In genomic region chr6:37373822-37374514, GRCh38 we compare ENCODE assay signal across 23 cellular contexts. TPM values are rescaled to one million over a fixed set of nuclear protein-coding genes. Genes with fewer than 3 reads are reported as not detected.
DNase-seq lines count a peak whose midpoint lies in the region; ATAC-seq, FAIRE-seq and TF ChIP-seq lines count a peak whose summit lies in the region.
"Had no signal": no experiment of that assay in that cellular context is flagged by ENCODE, and none has a peak within 500 bp of the region (broad histone marks: within the 10 kb centered on the region; RNA-seq: fewer than 3 reads in every experiment).

No MANE protein-coding gene starts in this region.

- TF ChIP-seq CTCF in HEK293 (tag by site-specific recombination; IDR thresholded peaks at IDR 0.05), result no peak
- no peak for TF ChIP-seq CTCF in K562 (IDR thresholded peaks at IDR 0.05 in 2 of 3, conservative IDR thresholded peaks at IDR 0.05 in 1 of 3; ENCODE audit: insufficient read depth in 2 of 3, low read depth in 1 of 3, low read length in 3 of 3)

- H4K20me1 ChIP-seq in K562 (replicated peaks; ENCODE audit: control insufficient read depth, insufficient read depth, low read length), result no peaks in the 10 kb centered on the region; the same call in 1 of the 2 replicates

- no peak overlapping the region for H3K9ac ChIP-seq in K562 (ENCODE audit: insufficient read depth in 1 of 2, low read depth in 2 of 2, low read length in 2 of 2)

- no peaks in the 10 kb centered on the region for H3K27me3 ChIP-seq in K562 (ENCODE audit: control insufficient read depth in 2 of 2, insufficient read depth in 2 of 2, low read length in 2 of 2)
- H3K27me3 ChIP-seq: gastroesophageal sphincter, ovary, right lobe of liver had no signal

- H3K4me1 ChIP-seq in HEK293 (ENCODE audit: control insufficient read depth, insufficient read depth, low read length), result no peaks in the 10 kb centered on the region
- H3K4me1 ChIP-seq in K562 (replicated peaks in 1 of 2; ENCODE audit: control insufficient read depth in 2 of 2, insufficient read depth in 2 of 2, low read length in 2 of 2), result no peaks in the 10 kb centered on the region
- H3K4me1 ChIP-seq: right lobe of liver had no signal

- WGBS in K562 (ENCODE audit: insufficient coverage, low coverage, missing lambda C conversion rate), result 87% methylated on average over 2 of the region's 2 CpGs

- in situ Hi-C loops in K562 (cut with MboI), result loop anchor here (25.0 kb wide), 1 partner anchor 1113 kb away; no protein-coding TSS in a partner anchor

- FAIRE-seq in K562 (lab: Jason Lieb, UNC), result no peak
- FAIRE-seq: colon, endometrium, HTR-8/SVneo had no signal

- DNase-seq in NCI-H446 (lab: John Stamatoyannopoulos, UW) (peak; percentile 20 to 58), K562 (ENCODE audit: extremely low read depth in 1 of 4, low spot score in 3 of 4) (no peak), iPS-NIHi11 (ENCODE audit: low spot score) (peak; percentile 23)
- DNase-seq: activated CD4-positive, alpha-beta memory T cell treated with anti-CD3 and anti-CD28 coated beads for 36 hours; activated naive CD4-positive, alpha-beta T cell treated with Interleukin-2 at 50 U/mL for 16 hours; mesenchymal stem cell; naive B cell; NCI-H1436 treated with DMSO at 0.1 percent for 48 hours; ovary; right lobe of liver; SIG-M5; T-helper 17 cell; WERI-Rb-1 had no signal

- H3K36me3 ChIP-seq in HEK293 (ENCODE audit: control insufficient read depth in 2 of 2, insufficient read depth in 1 of 2, low read length in 2 of 2) (peaks cover 41 to 90% of the 10 kb centered on the region in 2 experiments), K562 (ENCODE audit: control insufficient read depth, insufficient read depth, low read length) (peaks cover 86% of the 10 kb centered on the region)
- H3K36me3 ChIP-seq: ovary, thoracic aorta had no signal

- POLR2A ChIA-PET in HEK293 (lab: Yijun Ruan, JAX), result no interaction called here
- POLR2A ChIA-PET in K562 (lab: Yijun Ruan, JAX), result interaction anchor here (0.6 to 1.3 kb wide), 3 partner anchors 12 to 376 kb away, joined by 3 to 5 read pairs (median 3); no protein-coding TSS in a partner anchor

- no peak for TF ChIP-seq RAD21 in K562 (CRISPR knock-in tag; conservative IDR thresholded peaks at IDR 0.05 in 1 of 2, IDR thresholded peaks at IDR 0.05 in 1 of 2)

- ATAC-seq in K562 (no peak), HG03280 (IDR thresholded peaks at IDR 0.05; ENCODE audit: unreplicated experiment) (no peak), HG03469 (IDR thresholded peaks at IDR 0.05; ENCODE audit: unreplicated experiment) (no peak), HG02623 (IDR thresholded peaks at IDR 0.05; ENCODE audit: unreplicated experiment) (no peak)
- ATAC-seq: gastroesophageal sphincter; right lobe of liver; stimulated activated effector memory CD8-positive, alpha-beta T cell treated with anti-CD3 and anti-CD28 coated beads, Interleukin-12 subunit alpha, Interleukin-12 subunit beta, amount 100 ng/mL, for 72 hours; T-helper 17 cell had no signal

- no peak for TF ChIP-seq EP300 in K562 (IDR thresholded peaks at IDR 0.05; ENCODE audit: low read length)

- no peak for TF ChIP-seq POLR2A in K562 (conservative IDR thresholded peaks at IDR 0.05)

- H2AFZ ChIP-seq in K562 (ENCODE audit: low read depth, low read length), result no peak overlapping the region

- intact Hi-C loops in K562 (cut with micrococcal nuclease), result no loop called here

- no peaks in the 10 kb centered on the region for H3K9me1 ChIP-seq in K562 (ENCODE audit: control insufficient read depth, insufficient read depth, low read length)

- no TSS peak for BruUV-seq in K562 (replicated peaks; lab: Mats Ljungman, UMichigan)

- H3K27ac ChIP-seq in HEK293 (ENCODE audit: extremely low read depth, low read depth, low read length) (no peak overlapping the region), K562 (ENCODE audit: extremely low read depth, low read depth, low read length) (no peak overlapping the region)
- H3K27ac ChIP-seq: gastroesophageal sphincter, ovary, right lobe of liver, WERI-Rb-1 had no signal

- H3K4me3 ChIP-seq in HEK293 (ENCODE audit: low read depth, low read length) (no peak overlapping the region), K562 (no peak overlapping the region)
- H3K4me3 ChIP-seq: gastroesophageal sphincter, ovary, right lobe of liver, thoracic aorta had no signal

- no peaks in the 10 kb centered on the region for H3K79me2 ChIP-seq in K562 (ENCODE audit: control insufficient read depth, insufficient read depth, low read length)

- H3K4me2 ChIP-seq in K562 (ENCODE audit: insufficient read depth, low read length), result no peak overlapping the region

- no peaks in the 10 kb centered on the region for H3K9me3 ChIP-seq in HEK293 (ENCODE audit: control insufficient read depth, insufficient read depth, low read depth, low read length)
- no peaks in the 10 kb centered on the region for H3K9me3 ChIP-seq in K562 (replicated peaks; ENCODE audit: control insufficient read depth, insufficient read depth, low read depth, low read length)
- H3K9me3 ChIP-seq: gastroesophageal sphincter, ovary, right lobe of liver, thoracic aorta had no signal

- CTCF ChIA-PET in HEK293 (lab: Yijun Ruan, JAX), result interaction anchor here (0.7 to 1.8 kb wide), 4 partner anchors 9 to 1283 kb away, joined by 3 to 6 read pairs (median 3); no protein-coding TSS in a partner anchor
- CTCF ChIA-PET in K562 (lab: Yijun Ruan, JAX; ENCODE audit: low intra/inter-chr PET ratio), result interaction anchor here (0.7 kb wide), 1 partner anchor 355 kb away, joined by 3 read pairs; no protein-coding TSS in a partner anchor

TF ChIP-seq in HEK293, 187 proteins besides CTCF, POLR2A, EP300 and RAD21 (continues in another document):
- no peak for TF ChIP-seq ZNF692 (tag by site-specific recombination; IDR thresholded peaks at IDR 0.05)
- no peak for TF ChIP-seq ZNF114 (tag by site-specific recombination; IDR thresholded peaks at IDR 0.05)

TF ChIP-seq in K562, 482 proteins besides CTCF, POLR2A, EP300 and RAD21 (continues in another document):
- peak; percentile 72 for TF ChIP-seq NFIC (IDR thresholded peaks at IDR 0.05)

RNA-seq across cellular contexts. Expression of gene RNF8, which starts 20.2 kb away (rescaled TPM):
- 19.2 and 43.1 TPM in 2 replicates for total RNA-seq in K562 (2011; cell fraction: chromatin; rRNA removed; ENCODE audit: low replicate concordance)
- 12.0 and 14.1 TPM in 2 replicates for total RNA-seq in K562 (2011; cell fraction: nucleolus; rRNA removed)
- total RNA-seq in K562 (2011; cell fraction: nucleoplasm; rRNA removed), result 25.6 and 32.9 TPM in 2 replicates
- total RNA-seq in K562 (2014; rRNA removed), result 37.3 and 37.5 TPM in 2 replicates
- 42.8 and 50.8 TPM in 2 replicates for total RNA-seq in K562 (2014; rRNA removed; fragmentation: Illumina TruSeq; extraction: Trizol)
- 38.6 and 45.5 TPM in 2 replicates for total RNA-seq in K562 (2015; rRNA removed; fragmentation: Illumina TruSeq; extraction: Trizol)
- total RNA-seq in K562 (2021), result 28.5 and 30.0 TPM in 2 replicates
- polyA plus RNA-seq in K562 (2011; rRNA removed), result 28.5 and 35.1 TPM in 2 replicates
- polyA plus RNA-seq in K562 (2011; cell fraction: cytosol; rRNA removed), result 10.9 and 16.7 TPM in 2 replicates
- 18.9 and 21.9 TPM in 2 replicates for polyA plus RNA-seq in K562 (2011; cell fraction: nucleus; rRNA removed)
- polyA plus RNA-seq in K562 (2012), result 19.3 and 25.3 TPM in 2 replicates
- 42.1 and 47.0 TPM in 2 replicates for polyA plus RNA-seq in K562 (2014; fragmentation: Illumina TruSeq; extraction: Trizol)
- 10 to 100 TPM; 10.6 to 13.0 TPM for polyA plus RNA-seq in K562 (2014; fragmentation: Nextera tagmentation; extraction: Ambion mirVana)
- 36.6 and 40.6 TPM in 2 replicates for polyA plus RNA-seq in K562 (2014; rRNA removed)
- polyA minus RNA-seq in K562 (2011; rRNA and poly(A)+ RNA removed), result 24.9 and 30.1 TPM in 2 replicates
- polyA minus RNA-seq in K562 (2011; cell fraction: cytosol; rRNA and poly(A)+ RNA removed), result 9.1 and 14.6 TPM in 2 replicates
- polyA minus RNA-seq in K562 (2011; cell fraction: nucleus; rRNA and poly(A)+ RNA removed), result 14.9 and 28.0 TPM in 2 replicates

RNA-seq across cellular contexts. Expression of gene CMTR1, which starts 59.1 kb away (rescaled TPM):
- 145 and 164 TPM in 2 replicates for total RNA-seq in K562 (2011; cell fraction: chromatin; rRNA removed; ENCODE audit: low replicate concordance)
- 88.0 and 89.7 TPM in 2 replicates for total RNA-seq in K562 (2011; cell fraction: nucleolus; rRNA removed)
- 125 and 166 TPM in 2 replicates for total RNA-seq in K562 (2011; cell fraction: nucleoplasm; rRNA removed)
- total RNA-seq in K562 (2014; rRNA removed), result 43.9 and 49.9 TPM in 2 replicates
- 49.5 and 50.9 TPM in 2 replicates for total RNA-seq in K562 (2014; rRNA removed; fragmentation: Illumina TruSeq; extraction: Trizol)
- total RNA-seq in K562 (2015; rRNA removed; fragmentation: Illumina TruSeq; extraction: Trizol), result 49.4 and 50.4 TPM in 2 replicates
- 57.7 and 63.5 TPM in 2 replicates for total RNA-seq in K562 (2021)
- polyA plus RNA-seq in K562 (2011; rRNA removed), result 42.6 and 48.8 TPM in 2 replicates
- 26.9 and 37.2 TPM in 2 replicates for polyA plus RNA-seq in K562 (2011; cell fraction: cytosol; rRNA removed)
- polyA plus RNA-seq in K562 (2011; cell fraction: nucleus; rRNA removed), result 178 and 187 TPM in 2 replicates
- polyA plus RNA-seq in K562 (2012), result 43.6 and 44.4 TPM in 2 replicates
- 60.3 and 61.9 TPM in 2 replicates for polyA plus RNA-seq in K562 (2014; fragmentation: Illumina TruSeq; extraction: Trizol)
- 1 to 10 TPM; 2.9 to 5.5 TPM for polyA plus RNA-seq in K562 (2014; fragmentation: Nextera tagmentation; extraction: Ambion mirVana)
- polyA plus RNA-seq in K562 (2014; rRNA removed), result 55.3 and 55.9 TPM in 2 replicates
- polyA minus RNA-seq in K562 (2011; rRNA and poly(A)+ RNA removed), result 32.4 and 38.8 TPM in 2 replicates
- polyA minus RNA-seq in K562 (2011; cell fraction: cytosol; rRNA and poly(A)+ RNA removed), result 14.8 and 19.9 TPM in 2 replicates
- 21.1 and 34.2 TPM in 2 replicates for polyA minus RNA-seq in K562 (2011; cell fraction: nucleus; rRNA and poly(A)+ RNA removed)

Comparison
In these comparisons a context has a peak if more than half of its experiments do, and no peak if none do; other contexts are left out.
1. DNase-seq: peak in NCI-H446 (2 of 2) and iPS-NIHi11 (single experiment); none in K562 (0 of 4).